In genomic region chr14:32256606-32257005, GRCh38 we compare ENCODE assay signal across 34 cellular contexts. TPM values are rescaled to one million over a fixed set of nuclear protein-coding genes. Genes with fewer than 3 reads are reported as not detected.
A peak's percentile ranks its signal among the peaks of the same experiment; 100 is the strongest.
DNase-seq lines count a peak whose midpoint lies in the region; ATAC-seq, FAIRE-seq and TF ChIP-seq lines count a peak whose summit lies in the region.
"Had no signal": no experiment of that assay in that cellular context is flagged by ENCODE, and none has a peak within 500 bp of the region (broad histone marks: within the 10 kb centered on the region; RNA-seq: fewer than 3 reads in every experiment).

No MANE protein-coding gene starts in this region.

- TF ChIP-seq CTCF in GM23338 (conservative IDR thresholded peaks at IDR 0.05; ENCODE audit: low read depth in 2 of 2) (no peak), nephron (IDR thresholded peaks at IDR 0.05; ENCODE audit: unreplicated experiment in 3 of 3) (no peak)
- no peak for TF ChIP-seq CTCF in activated CD8-positive, alpha-beta T cell treated with anti-CD3 and anti-CD28 coated beads for 36 hours (IDR thresholded peaks at IDR 0.05)

- H3F3A ChIP-seq in GM23338 (replicated peaks; ENCODE audit: low read depth), result no peaks in the 10 kb centered on the region

- no peaks in the 10 kb centered on the region for H3K36me3 ChIP-seq in GM23338 (ENCODE audit: insufficient read depth)
- H3K36me3 ChIP-seq: esophagus muscularis mucosa, stomach, tibial artery had no signal

- peak; percentile 55 for FAIRE-seq in endometrium (lab: Jason Lieb, UNC)
- FAIRE-seq: keratinocyte had no signal

- H3K9me3 Mint-ChIP-seq in GM23338 (no peaks in the 10 kb centered on the region), nephron (no peaks in the 10 kb centered on the region)
- no peaks in the 10 kb centered on the region for H3K9me3 Mint-ChIP-seq in activated CD8-positive, alpha-beta T cell treated with anti-CD3 and anti-CD28 coated beads for 36 hours
- H3K9me3 Mint-ChIP-seq: activated naive CD4-positive, alpha-beta T cell treated with anti-CD3 and anti-CD28 coated beads, Interleukin-2, amount 10 ng/mL, durations not matched to agents 7 days and 5 days; CD4-positive, CD25-positive, alpha-beta regulatory T cell; naive thymus-derived CD8-positive, alpha-beta T cell; WTC11 had no signal

- H3K27me3 Mint-ChIP-seq in GM23338 (ENCODE audit: insufficient read depth, low read depth, poor library complexity) (no peaks in the 10 kb centered on the region), nephron (ENCODE audit: low read depth) (no peaks in the 10 kb centered on the region)
- no peaks in the 10 kb centered on the region for H3K27me3 Mint-ChIP-seq in activated CD8-positive, alpha-beta T cell treated with anti-CD3 and anti-CD28 coated beads for 36 hours
- H3K27me3 Mint-ChIP-seq: activated naive CD4-positive, alpha-beta T cell treated with anti-CD3 and anti-CD28 coated beads, Interleukin-2, amount 10 ng/mL, durations not matched to agents 7 days and 5 days; CD4-positive, CD25-positive, alpha-beta regulatory T cell had no signal

- no peaks in the 10 kb centered on the region; the same call in 1 of the 2 replicates for H3K4me1 ChIP-seq in GM23338 (ENCODE audit: insufficient read depth)

- no peaks in the 10 kb centered on the region for H3K27me3 ChIP-seq in GM23338 (ENCODE audit: insufficient read depth)
- H3K27me3 ChIP-seq: esophagus muscularis mucosa, stomach, tibial artery had no signal

- no peaks in the 10 kb centered on the region for H3K79me2 ChIP-seq in GM23338 (replicated peaks; ENCODE audit: insufficient read depth)

- H4K20me1 ChIP-seq in GM23338 (replicated peaks; ENCODE audit: insufficient read depth), result no peaks in the 10 kb centered on the region

- H3K36me3 Mint-ChIP-seq in GM23338 (ENCODE audit: low read depth), result no peaks in the 10 kb centered on the region
- H3K36me3 Mint-ChIP-seq in nephron (ENCODE audit: low read depth), result no peaks in the 10 kb centered on the region
- H3K36me3 Mint-ChIP-seq in activated CD8-positive, alpha-beta T cell treated with anti-CD3 and anti-CD28 coated beads for 36 hours (ENCODE audit: low read depth), result no peaks in the 10 kb centered on the region
- H3K36me3 Mint-ChIP-seq: activated naive CD4-positive, alpha-beta T cell treated with anti-CD3 and anti-CD28 coated beads, Interleukin-2, amount 10 ng/mL, durations not matched to agents 7 days and 5 days; CD4-positive, CD25-positive, alpha-beta regulatory T cell; naive thymus-derived CD8-positive, alpha-beta T cell; WTC11 had no signal

- DNase-seq in AG08395 (ENCODE audit: low spot score), result peak; percentile 10
- no peak for DNase-seq in GM23338 (ENCODE audit: low spot score)
- no peak for DNase-seq in NCI-H1048 (lab: John Stamatoyannopoulos, UW)
- no peak for DNase-seq in activated CD8-positive, alpha-beta T cell treated with anti-CD3 and anti-CD28 coated beads for 36 hours
- DNase-seq: activated CD4-positive, alpha-beta T cell treated with anti-CD3 and anti-CD28 coated beads, Interleukin-2, amount 50 U/mL, for 1 hour; activated naive CD4-positive, alpha-beta T cell treated with anti-CD3 and anti-CD28 coated beads, Interleukin-2, amount 10 ng/mL, durations not matched to agents 7 days and 5 days; amygdala; CD4-positive, CD25-positive, alpha-beta regulatory T cell; glutamatergic neuron; midbrain; naive thymus-derived CD8-positive, alpha-beta T cell; NCI-H1092; NCI-H1694 treated with DMSO at 0.1 percent for 48 hours; NCI-H2171; NCI-H524 treated with DMSO at 0.1 percent for 48 hours; SHP77; stimulated activated CD4-positive, alpha-beta T cell treated with anti-CD3 and anti-CD28 coated beads, Interleukin-2, amount 100 ng/mL, for 24 hours; stomach; T1000; tibial artery had no signal

- POLR2A ChIA-PET in activated CD8-positive, alpha-beta T cell treated with anti-CD3 and anti-CD28 coated beads for 36 hours (lab: Charles Lee), result no interaction called here

- CTCF ChIA-PET in activated CD8-positive, alpha-beta T cell treated with anti-CD3 and anti-CD28 coated beads for 36 hours (lab: Charles Lee), result interaction anchor here (0.7 kb wide), 1 partner anchor 316 kb away, joined by 3 read pairs; no protein-coding TSS in a partner anchor

- H3K4me1 Mint-ChIP-seq in GM23338 (peaks cover 10% of the 10 kb centered on the region), nephron (peaks cover 44% of the 10 kb centered on the region)
- H3K4me1 Mint-ChIP-seq in activated CD8-positive, alpha-beta T cell treated with anti-CD3 and anti-CD28 coated beads for 36 hours (ENCODE audit: low read depth), result peaks cover 15% of the 10 kb centered on the region

- H3K9me2 ChIP-seq in GM23338 (ENCODE audit: insufficient read depth), result no peaks in the 10 kb centered on the region

- peak overlapping the region; percentile 57; the same call in 1 of the 2 replicates for H3K27ac Mint-ChIP-seq in GM23338
- peak overlapping the region in 2 of 3 experiments; percentile 77 to 97 for H3K27ac Mint-ChIP-seq in nephron
- H3K27ac Mint-ChIP-seq in activated CD8-positive, alpha-beta T cell treated with anti-CD3 and anti-CD28 coated beads for 36 hours, result no peak overlapping the region
- H3K27ac Mint-ChIP-seq: activated naive CD4-positive, alpha-beta T cell treated with anti-CD3 and anti-CD28 coated beads, Interleukin-2, amount 10 ng/mL, durations not matched to agents 7 days and 5 days; activated T-helper 1 cell treated with anti-CD3 and anti-CD28 coated beads, Interleukin-12 subunit alpha, Interleukin-12 subunit beta, Interleukin-2, Interleukin-4 antibody, amounts not matched to agents 30 ng/mL and 10 ng/mL and 1 ng/mL, durations not matched to agents 14 hours and 24 hours and 36 hours; CD4-positive, CD25-positive, alpha-beta regulatory T cell; naive thymus-derived CD8-positive, alpha-beta T cell had no signal

- no peak overlapping the region for H3K27ac ChIP-seq in GM23338 (ENCODE audit: low read depth)
- H3K27ac ChIP-seq: stomach had no signal

- no peak overlapping the region for H3K4me2 ChIP-seq in GM23338

- no peak overlapping the region for H3K4me3 ChIP-seq in GM23338
- H3K4me3 ChIP-seq: coronary artery, esophagus muscularis mucosa, stomach, tibial artery had no signal

- no peak overlapping the region for H3K4me3 Mint-ChIP-seq in GM23338
- no peak overlapping the region for H3K4me3 Mint-ChIP-seq in nephron
- no peak overlapping the region for H3K4me3 Mint-ChIP-seq in activated CD8-positive, alpha-beta T cell treated with anti-CD3 and anti-CD28 coated beads for 36 hours
- H3K4me3 Mint-ChIP-seq: activated naive CD4-positive, alpha-beta T cell treated with anti-CD3 and anti-CD28 coated beads, Interleukin-2, amount 10 ng/mL, durations not matched to agents 7 days and 5 days; activated T-helper 1 cell treated with anti-CD3 and anti-CD28 coated beads, Interleukin-12 subunit alpha, Interleukin-12 subunit beta, Interleukin-2, Interleukin-4 antibody, amounts not matched to agents 30 ng/mL and 10 ng/mL and 1 ng/mL, durations not matched to agents 14 hours and 24 hours and 36 hours; CD4-positive, CD25-positive, alpha-beta regulatory T cell; naive thymus-derived CD8-positive, alpha-beta T cell; WTC11 had no signal

- H2AFZ ChIP-seq in GM23338, result no peak overlapping the region

- ATAC-seq in GM23338, result no peak
- ATAC-seq in GM19328 (IDR thresholded peaks at IDR 0.05; ENCODE audit: unreplicated experiment), result no peak
- no peak for ATAC-seq in GM21515 (IDR thresholded peaks at IDR 0.05; ENCODE audit: unreplicated experiment)
- no peak for ATAC-seq in activated CD8-positive, alpha-beta T cell treated with anti-CD3 and anti-CD28 coated beads for 36 hours
- ATAC-seq: naive thymus-derived CD8-positive, alpha-beta T cell; Panc1; WTC11 had no signal

- intact Hi-C loops in activated CD8-positive, alpha-beta T cell treated with anti-CD3 and anti-CD28 coated beads for 36 hours (cut with micrococcal nuclease), result no loop called here

TF ChIP-seq in GM23338, 12 proteins besides CTCF, POLR2A, EP300 and RAD21 (continues in another document):
- TF ChIP-seq JUNB (IDR thresholded peaks at IDR 0.05; ENCODE audit: unreplicated experiment) (no peak), POLR2AphosphoS5 (IDR thresholded peaks at IDR 0.05; ENCODE audit: low read depth) (no peak), EZH2 (IDR thresholded peaks at IDR 0.05; ENCODE audit: low read depth, unreplicated experiment) (no peak)

RNA-seq across cellular contexts. Expression of gene RNU6-8, which starts 53.5 kb away (rescaled TPM):
- not detected in 2 replicates for total RNA-seq in GM23338 (2014; rRNA removed; shearing (Covaris generic))
- polyA plus RNA-seq in GM23338 (2016; fragmentation: Nextera tagmentation; extraction: Ambion mirVana), result 39.1 TPM in 1 of 2 replicates, not detected in the other
- not detected for total RNA-seq in activated CD8-positive, alpha-beta T cell treated with anti-CD3 and anti-CD28 coated beads for 36 hours
- total RNA-seq: activated T-helper 1 cell treated with anti-CD3 and anti-CD28 coated beads, Interleukin-12 subunit alpha, Interleukin-12 subunit beta, Interleukin-2, Interleukin-4 antibody, amounts not matched to agents 30 ng/mL and 10 ng/mL and 1 ng/mL, durations not matched to agents 14 hours and 24 hours and 36 hours; CD4-positive, CD25-positive, alpha-beta regulatory T cell; esophagus muscularis mucosa; H4; liver; naive thymus-derived CD8-positive, alpha-beta T cell; omental fat pad; renal cortical epithelial cell; stomach; WTC11 had no signal
- polyA plus RNA-seq: CD4-positive, CD25-positive, alpha-beta regulatory T cell; keratinocyte; liver; naive thymus-derived CD8-positive, alpha-beta T cell; stomach had no signal

RNA-seq across cellular contexts. Expression of gene RNU6-7, which starts 54.8 kb away (rescaled TPM):
- not detected in 2 replicates for total RNA-seq in GM23338 (2014; rRNA removed; shearing (Covaris generic))
- polyA plus RNA-seq in GM23338 (2016; fragmentation: Nextera tagmentation; extraction: Ambion mirVana), result 39.1 TPM in 1 of 2 replicates, not detected in the other
- not detected for total RNA-seq in activated CD8-positive, alpha-beta T cell treated with anti-CD3 and anti-CD28 coated beads for 36 hours
- total RNA-seq: activated T-helper 1 cell treated with anti-CD3 and anti-CD28 coated beads, Interleukin-12 subunit alpha, Interleukin-12 subunit beta, Interleukin-2, Interleukin-4 antibody, amounts not matched to agents 30 ng/mL and 10 ng/mL and 1 ng/mL, durations not matched to agents 14 hours and 24 hours and 36 hours; CD4-positive, CD25-positive, alpha-beta regulatory T cell; esophagus muscularis mucosa; H4; liver; naive thymus-derived CD8-positive, alpha-beta T cell; omental fat pad; renal cortical epithelial cell; stomach; WTC11 had no signal
- polyA plus RNA-seq: CD4-positive, CD25-positive, alpha-beta regulatory T cell; keratinocyte; liver; naive thymus-derived CD8-positive, alpha-beta T cell; stomach had no signal
